In genomic region chr1:152735648-152736047, GRCh38 we compare ENCODE assay signal across 24 cellular contexts. TPM values are rescaled to one million over a fixed set of nuclear protein-coding genes. Genes with fewer than 3 reads are reported as not detected.
DNase-seq lines count a peak whose midpoint lies in the region; ATAC-seq, FAIRE-seq and TF ChIP-seq lines count a peak whose summit lies in the region.
"Had no signal": no experiment of that assay in that cellular context is flagged by ENCODE, and none has a peak within 500 bp of the region (broad histone marks: within the 10 kb centered on the region; RNA-seq: fewer than 3 reads in every experiment).

No MANE protein-coding gene starts in this region.

- H3K4me1 Mint-ChIP-seq in HFFc6 (ENCODE audit: low read depth) = peaks cover 6% of the 10 kb centered on the region; the same call in 1 of the 2 replicates
- H3K4me1 Mint-ChIP-seq: CD14-positive monocyte; neural progenitor cell; stimulated activated naive B cell treated with anti-CD40 and anti-IgM and Interleukin-4, amounts not matched to agents 10 μg/mL and 1 μg/mL and 100 μg/mL, for 72 hours had no signal

- no peaks in the 10 kb centered on the region for H3K9me3 ChIP-seq in PC-3 (ENCODE audit: low read length)
- no peaks in the 10 kb centered on the region for H3K9me3 ChIP-seq in keratinocyte (ENCODE audit: control insufficient read depth, low read depth, low read length)
- H3K9me3 ChIP-seq in upper lobe of right lung = no peaks in the 10 kb centered on the region
- H3K9me3 ChIP-seq: colonic mucosa, sigmoid colon, SJSA1 had no signal

- intact Hi-C loops in PC-3 (cut with micrococcal nuclease) = no loop called here
- intact Hi-C loops in upper lobe of right lung (cut with DNase I) = no loop called here

- peaks cover 9% of the 10 kb centered on the region; the same call in 1 of the 2 replicates for H3K9me3 Mint-ChIP-seq in HFFc6
- H3K9me3 Mint-ChIP-seq: activated T-helper 2 cell treated with anti-CD3 and anti-CD28 coated beads, Interferon-gamma antibody, Interleukin-2, Interleukin-4, amounts not matched to agents 10 μg/mL and 5 μg/mL and 100 μg/mL, durations not matched to agents 14 hours and 24 hours and 36 hours; CD14-positive monocyte; stimulated activated naive B cell treated with anti-CD40 and anti-IgM and Interleukin-4, amounts not matched to agents 10 μg/mL and 1 μg/mL and 100 μg/mL, for 72 hours had no signal

- POLR2A ChIA-PET in PC-3 (lab: Charles Lee; ENCODE audit: unreplicated experiment) = no interaction called here

- H3K79me2 ChIP-seq in PC-3 (ENCODE audit: low read length) (no peaks in the 10 kb centered on the region), keratinocyte (ENCODE audit: control insufficient read depth, insufficient read depth, low read length) (no peaks in the 10 kb centered on the region)
- H3K79me2 ChIP-seq: hepatocyte had no signal

- H3K36me3 Mint-ChIP-seq in HFFc6 (ENCODE audit: low read depth) = no peaks in the 10 kb centered on the region
- H3K36me3 Mint-ChIP-seq: CD14-positive monocyte; neural progenitor cell; stimulated activated naive B cell treated with anti-CD40 and anti-IgM and Interleukin-4, amounts not matched to agents 10 μg/mL and 1 μg/mL and 100 μg/mL, for 72 hours had no signal

- CTCF ChIA-PET in PC-3 (lab: Charles Lee) = no interaction called here

- no peaks in the 10 kb centered on the region for H3K9me2 ChIP-seq in PC-3 (replicated peaks; ENCODE audit: low read length)

- H2AFZ ChIP-seq in PC-3 (ENCODE audit: low read length) (no peak overlapping the region), keratinocyte (ENCODE audit: control insufficient read depth, low read length) (no peak overlapping the region)
- H2AFZ ChIP-seq: hepatocyte, neural progenitor cell had no signal

- H3K27me3 ChIP-seq in PC-3 (ENCODE audit: low read length) (peaks cover 13% of the 10 kb centered on the region; the same call in 1 of the 2 replicates), keratinocyte (ENCODE audit: control insufficient read depth, extremely low read depth, insufficient read depth, low read length) (no peaks in the 10 kb centered on the region), upper lobe of right lung (no peaks in the 10 kb centered on the region)
- H3K27me3 ChIP-seq: colonic mucosa, hepatocyte, neural progenitor cell, sigmoid colon had no signal

- no peaks in the 10 kb centered on the region for H3K36me3 ChIP-seq in PC-3 (ENCODE audit: low read depth, low read length)
- no peaks in the 10 kb centered on the region for H3K36me3 ChIP-seq in keratinocyte (ENCODE audit: control insufficient read depth in 2 of 2, extremely low read depth in 1 of 2, insufficient read depth in 2 of 2, low read length in 2 of 2)
- no peaks in the 10 kb centered on the region for H3K36me3 ChIP-seq in upper lobe of right lung
- H3K36me3 ChIP-seq: colonic mucosa, neural progenitor cell, sigmoid colon, SJSA1 had no signal

- DNase-seq in DMS114 treated with DMSO at 0.1 percent for 48 hours (lab: John Stamatoyannopoulos, UW; ENCODE audit: unreplicated experiment) = peak; percentile 7
- no peak for DNase-seq in HFFc6
- DNase-seq in PC-3 = peak; percentile 18
- DNase-seq in keratinocyte (ENCODE audit: low read depth, low spot score) = no peak
- no peak for DNase-seq in upper lobe of right lung
- no peak for DNase-seq in RCC 7860 (ENCODE audit: low spot score)
- DNase-seq in KG1 (lab: John Stamatoyannopoulos, UW) = no peak
- DNase-seq: amniotic stem cell; colonic mucosa; GDM1; NCI-H1694 treated with DMSO at 0.1 percent for 48 hours; NCI-H526; sigmoid colon; stimulated activated naive B cell treated with anti-CD40 and anti-IgM and Interleukin-4, amounts not matched to agents 10 μg/mL and 1 μg/mL and 100 μg/mL, for 72 hours had no signal

- H3K27ac ChIP-seq in PC-3 (ENCODE audit: low read length) (no peak overlapping the region), keratinocyte (ENCODE audit: control insufficient read depth, insufficient read depth, low read length) (no peak overlapping the region), upper lobe of right lung (no peak overlapping the region)
- H3K27ac ChIP-seq: colonic mucosa, hepatocyte, neural progenitor cell, sigmoid colon, SJSA1 had no signal

- dilution Hi-C loops in keratinocyte (cut with MboI; ENCODE audit: extremely low pct_ligation_motif_present, low sequenced_read_pairs) = no loop called here

- FAIRE-seq in keratinocyte (lab: Jason Lieb, UNC) = peak; percentile 43
- FAIRE-seq in RCC 7860 (lab: Jason Lieb, UNC) = no peak
- FAIRE-seq: TTC549 had no signal

- BruUV-seq in PC-3 (replicated peaks; lab: Mats Ljungman, UMichigan) = no TSS peak

- H3K9ac ChIP-seq in PC-3 (ENCODE audit: low read length) = no peak overlapping the region
- no peak overlapping the region for H3K9ac ChIP-seq in keratinocyte (ENCODE audit: control insufficient read depth, extremely low read depth, insufficient read depth, low read length)
- H3K9ac ChIP-seq: neural progenitor cell had no signal

- ATAC-seq in PC-3 = no peak
- no peak for ATAC-seq in upper lobe of right lung
- ATAC-seq in HG02763 (IDR thresholded peaks at IDR 0.05; ENCODE audit: unreplicated experiment) = no peak
- ATAC-seq: esophagus mucosa; stimulated activated naive B cell treated with anti-CD40 and anti-IgM and Interleukin-4, amounts not matched to agents 10 μg/mL and 1 μg/mL and 100 μg/mL, for 72 hours had no signal

- no peak overlapping the region for H3K4me2 ChIP-seq in PC-3 (ENCODE audit: low read length)
- H3K4me2 ChIP-seq in keratinocyte (ENCODE audit: control insufficient read depth, extremely low read depth, insufficient read depth, low read depth, low read length) = no peak overlapping the region
- H3K4me2 ChIP-seq: hepatocyte, neural progenitor cell had no signal

- no peaks in the 10 kb centered on the region for H3F3A ChIP-seq in PC-3 (ENCODE audit: low read length, unreplicated experiment)

- H3K4me3 Mint-ChIP-seq in HFFc6 = no peak overlapping the region
- H3K4me3 Mint-ChIP-seq: CD14-positive monocyte; neural progenitor cell; stimulated activated naive B cell treated with anti-CD40 and anti-IgM and Interleukin-4, amounts not matched to agents 10 μg/mL and 1 μg/mL and 100 μg/mL, for 72 hours had no signal

- H3K4me3 ChIP-seq in PC-3 (ENCODE audit: low read length) (no peak overlapping the region), keratinocyte (ENCODE audit: control insufficient read depth in 2 of 3, extremely low read depth in 1 of 3, insufficient read depth in 2 of 3, low read depth in 1 of 3, low read length in 3 of 3) (no peak overlapping the region), upper lobe of right lung (no peak overlapping the region)
- H3K4me3 ChIP-seq: colonic mucosa, hepatocyte, neural progenitor cell, sigmoid colon, SJSA1 had no signal

- peaks cover 4% of the 10 kb centered on the region; the same call in 1 of the 2 replicates for H3K27me3 Mint-ChIP-seq in HFFc6 (ENCODE audit: insufficient read depth)

- H3K4me1 ChIP-seq in PC-3 (ENCODE audit: insufficient read depth, low read length) (no peaks in the 10 kb centered on the region), keratinocyte (ENCODE audit: control insufficient read depth, extremely low read depth, insufficient read depth, low read length) (peaks cover 14% of the 10 kb centered on the region), upper lobe of right lung (no peaks in the 10 kb centered on the region)
- H3K4me1 ChIP-seq: colonic mucosa, neural progenitor cell, sigmoid colon had no signal

- H4K20me1 ChIP-seq in PC-3 (ENCODE audit: low read length) = no peaks in the 10 kb centered on the region
- H4K20me1 ChIP-seq in keratinocyte (ENCODE audit: control insufficient read depth, extremely low read depth, insufficient read depth, low read length) = no peaks in the 10 kb centered on the region

- H3K27ac Mint-ChIP-seq in HFFc6 = no peak overlapping the region
- H3K27ac Mint-ChIP-seq: activated T-helper 2 cell treated with anti-CD3 and anti-CD28 coated beads, Interferon-gamma antibody, Interleukin-2, Interleukin-4, amounts not matched to agents 10 μg/mL and 5 μg/mL and 100 μg/mL, durations not matched to agents 14 hours and 24 hours and 36 hours; neural progenitor cell; stimulated activated naive B cell treated with anti-CD40 and anti-IgM and Interleukin-4, amounts not matched to agents 10 μg/mL and 1 μg/mL and 100 μg/mL, for 72 hours had no signal

- H3K9me1 ChIP-seq in keratinocyte (ENCODE audit: control insufficient read depth, extremely low read depth, insufficient read depth, low read length) = no peaks in the 10 kb centered on the region

- peak; percentile 46; the same call in 1 of the 2 replicates for TF ChIP-seq CTCF in HFFc6 (IDR thresholded peaks at IDR 0.05)
- peak; percentile 62 for TF ChIP-seq CTCF in PC-3 (conservative IDR thresholded peaks at IDR 0.05; ENCODE audit: low read depth, low read length)
- peak; percentile 61 to 82 (median 71) for TF ChIP-seq CTCF in keratinocyte (optimal IDR thresholded peaks at IDR 0.05 in 1 of 3, IDR thresholded peaks at IDR 0.05 in 1 of 3, conservative IDR thresholded peaks at IDR 0.05 in 1 of 3; ENCODE audit: extremely low read depth in 1 of 3, insufficient read depth in 2 of 3, low read length in 3 of 3)
- TF ChIP-seq CTCF in upper lobe of right lung (IDR thresholded peaks at IDR 0.05) = no peak

RNA-seq across cellular contexts. Expression of gene KPRP, which starts 22.2 kb away (rescaled TPM):
- not detected for total RNA-seq in HFFc6 (2021; fragmentation: NEBNext Ultra II Directional; extraction: Animal tissue kit (Norgen Biotek cat#: 25700))
- total RNA-seq in PC-3 (2014; rRNA removed) (not detected in 2 replicates), upper lobe of right lung (not detected)
- polyA plus RNA-seq in keratinocyte = 0.82 to 2.0 TPM (median 0.90 TPM) in 3 replicates
- polyA plus RNA-seq in keratinocyte (2011; ENCODE audit: low read depth) = 49.8 TPM
- polyA plus RNA-seq in keratinocyte (2011; cell fraction: cytosol; rRNA removed) = 1.5 and 1.9 TPM in 2 replicates
- polyA plus RNA-seq in keratinocyte (2011; cell fraction: nucleus; rRNA removed) = 6.0 and 6.3 TPM in 2 replicates
- polyA plus RNA-seq in keratinocyte (2012; ENCODE audit: low replicate concordance) = 1.8 and 238 TPM in 2 replicates
- polyA minus RNA-seq in keratinocyte = 1.5 to 7.9 TPM (median 1.6 TPM) in 3 replicates
- not detected for polyA minus RNA-seq in keratinocyte (2011; cell fraction: cytosol; rRNA and poly(A)+ RNA removed)
- polyA minus RNA-seq in keratinocyte (2011; cell fraction: nucleus; rRNA and poly(A)+ RNA removed) = 1.9 and 2.0 TPM in 2 replicates
- total RNA-seq: activated T-helper 2 cell treated with anti-CD3 and anti-CD28 coated beads, Interferon-gamma antibody, Interleukin-2, Interleukin-4, amounts not matched to agents 10 μg/mL and 5 μg/mL and 100 μg/mL, durations not matched to agents 14 hours and 24 hours and 36 hours; colonic mucosa; hepatocyte; lung microvascular endothelial cell; sigmoid colon; SJSA1; urinary bladder had no signal
- polyA plus RNA-seq: CD14-positive monocyte, hepatocyte, sigmoid colon, urinary bladder had no signal

RNA-seq across cellular contexts. Expression of gene LCE4A, which starts 27.7 kb away (rescaled TPM):
- under 1 TPM in 1 of 6 experiments, not detected in 5; 0.31 TPM for total RNA-seq in HFFc6 (2021; fragmentation: NEBNext Ultra II Directional; extraction: Animal tissue kit (Norgen Biotek cat#: 25700))
- total RNA-seq in PC-3 (2014; rRNA removed) (not detected in 2 replicates), upper lobe of right lung (not detected)
- not detected in 3 replicates for polyA plus RNA-seq in keratinocyte
- polyA plus RNA-seq in keratinocyte (2011; ENCODE audit: low read depth) = not detected
- not detected in 2 replicates for polyA plus RNA-seq in keratinocyte (2011; cell fraction: cytosol; rRNA removed)
- not detected in 2 replicates for polyA plus RNA-seq in keratinocyte (2011; cell fraction: nucleus; rRNA removed)
- polyA plus RNA-seq in keratinocyte (2012; ENCODE audit: low replicate concordance) = not detected in 2 replicates
- polyA minus RNA-seq in keratinocyte = not detected in 3 replicates
- polyA minus RNA-seq in keratinocyte (2011; cell fraction: cytosol; rRNA and poly(A)+ RNA removed) = not detected
- polyA minus RNA-seq in keratinocyte (2011; cell fraction: nucleus; rRNA and poly(A)+ RNA removed) = not detected in 2 replicates
- total RNA-seq: activated T-helper 2 cell treated with anti-CD3 and anti-CD28 coated beads, Interferon-gamma antibody, Interleukin-2, Interleukin-4, amounts not matched to agents 10 μg/mL and 5 μg/mL and 100 μg/mL, durations not matched to agents 14 hours and 24 hours and 36 hours; colonic mucosa; esophagus mucosa; hepatocyte; lung microvascular endothelial cell; sigmoid colon; SJSA1; urinary bladder had no signal
- polyA plus RNA-seq: CD14-positive monocyte, hepatocyte, sigmoid colon, urinary bladder had no signal

RNA-seq across cellular contexts. Expression of gene LCE2A, which starts 37.5 kb away (rescaled TPM):
- total RNA-seq in HFFc6 (2021; fragmentation: NEBNext Ultra II Directional; extraction: Animal tissue kit (Norgen Biotek cat#: 25700)) = 10 to 100 TPM in 2 of 6 experiments, 1 to 10 TPM in 4; 2.1 to 21.0 (median 3.2) TPM
- total RNA-seq in PC-3 (2014; rRNA removed) (not detected in 2 replicates), upper lobe of right lung (not detected)
- polyA plus RNA-seq in keratinocyte = 0.12 to 0.16 TPM in 2 of 3 replicates, not detected in the other
- 17.2 TPM for polyA plus RNA-seq in keratinocyte (2011; ENCODE audit: low read depth)
- not detected in 2 replicates for polyA plus RNA-seq in keratinocyte (2011; cell fraction: cytosol; rRNA removed)
- not detected in 2 replicates for polyA plus RNA-seq in keratinocyte (2011; cell fraction: nucleus; rRNA removed)
- polyA plus RNA-seq in keratinocyte (2012; ENCODE audit: low replicate concordance) = 0.53 and 30.3 TPM in 2 replicates
- not detected in 3 replicates for polyA minus RNA-seq in keratinocyte
- not detected for polyA minus RNA-seq in keratinocyte (2011; cell fraction: cytosol; rRNA and poly(A)+ RNA removed)
- polyA minus RNA-seq in keratinocyte (2011; cell fraction: nucleus; rRNA and poly(A)+ RNA removed) = not detected in 2 replicates
- total RNA-seq: activated T-helper 2 cell treated with anti-CD3 and anti-CD28 coated beads, Interferon-gamma antibody, Interleukin-2, Interleukin-4, amounts not matched to agents 10 μg/mL and 5 μg/mL and 100 μg/mL, durations not matched to agents 14 hours and 24 hours and 36 hours; colonic mucosa; esophagus mucosa; hepatocyte; lung microvascular endothelial cell; sigmoid colon; SJSA1; urinary bladder had no signal
- polyA plus RNA-seq: CD14-positive monocyte, hepatocyte, sigmoid colon, urinary bladder had no signal

RNA-seq across cellular contexts. Expression of gene LCE1F, which starts 39.3 kb away (rescaled TPM):
- not detected for total RNA-seq in HFFc6 (2021; fragmentation: NEBNext Ultra II Directional; extraction: Animal tissue kit (Norgen Biotek cat#: 25700))
- not detected in 2 replicates for total RNA-seq in PC-3 (2014; rRNA removed)
- polyA plus RNA-seq in keratinocyte = not detected in 3 replicates
- polyA plus RNA-seq in keratinocyte (2011; ENCODE audit: low read depth) = 111 TPM
- not detected in 2 replicates for polyA plus RNA-seq in keratinocyte (2011; cell fraction: cytosol; rRNA removed)
- polyA plus RNA-seq in keratinocyte (2011; cell fraction: nucleus; rRNA removed) = not detected in 2 replicates
- polyA plus RNA-seq in keratinocyte (2012; ENCODE audit: low replicate concordance) = 1.0 and 40.6 TPM in 2 replicates
- polyA minus RNA-seq in keratinocyte = not detected in 3 replicates
- polyA minus RNA-seq in keratinocyte (2011; cell fraction: cytosol; rRNA and poly(A)+ RNA removed) = not detected
- not detected in 2 replicates for polyA minus RNA-seq in keratinocyte (2011; cell fraction: nucleus; rRNA and poly(A)+ RNA removed)
- total RNA-seq in upper lobe of right lung = not detected
- total RNA-seq: activated T-helper 2 cell treated with anti-CD3 and anti-CD28 coated beads, Interferon-gamma antibody, Interleukin-2, Interleukin-4, amounts not matched to agents 10 μg/mL and 5 μg/mL and 100 μg/mL, durations not matched to agents 14 hours and 24 hours and 36 hours; colonic mucosa; esophagus mucosa; hepatocyte; lung microvascular endothelial cell; sigmoid colon; SJSA1; urinary bladder had no signal
- polyA plus RNA-seq: CD14-positive monocyte, hepatocyte, sigmoid colon, urinary bladder had no signal

RNA-seq across cellular contexts. Expression of gene LCE2B, which starts 49.7 kb away (rescaled TPM):
- not detected for total RNA-seq in HFFc6 (2021; fragmentation: NEBNext Ultra II Directional; extraction: Animal tissue kit (Norgen Biotek cat#: 25700))
- total RNA-seq in PC-3 (2014; rRNA removed) = not detected in 2 replicates
- 0.14 to 0.83 TPM (median 0.49 TPM) in 3 replicates for polyA plus RNA-seq in keratinocyte
- polyA plus RNA-seq in keratinocyte (2011; ENCODE audit: low read depth) = 10.1 TPM
- polyA plus RNA-seq in keratinocyte (2011; cell fraction: cytosol; rRNA removed) = not detected in 2 replicates
- 0.25 TPM in 1 of 2 replicates, not detected in the other for polyA plus RNA-seq in keratinocyte (2011; cell fraction: nucleus; rRNA removed)
- polyA plus RNA-seq in keratinocyte (2012; ENCODE audit: low replicate concordance) = 1.7 and 65.6 TPM in 2 replicates
- polyA minus RNA-seq in keratinocyte = 0.85 TPM in 1 of 3 replicates, not detected in the others
- polyA minus RNA-seq in keratinocyte (2011; cell fraction: cytosol; rRNA and poly(A)+ RNA removed) = not detected
- polyA minus RNA-seq in keratinocyte (2011; cell fraction: nucleus; rRNA and poly(A)+ RNA removed) = not detected in 2 replicates
- total RNA-seq in upper lobe of right lung = not detected
- total RNA-seq: activated T-helper 2 cell treated with anti-CD3 and anti-CD28 coated beads, Interferon-gamma antibody, Interleukin-2, Interleukin-4, amounts not matched to agents 10 μg/mL and 5 μg/mL and 100 μg/mL, durations not matched to agents 14 hours and 24 hours and 36 hours; colonic mucosa; esophagus mucosa; hepatocyte; lung microvascular endothelial cell; sigmoid colon; SJSA1; urinary bladder had no signal
- polyA plus RNA-seq: CD14-positive monocyte, hepatocyte, sigmoid colon, urinary bladder had no signal

Comparison
In these comparisons a context has a peak if more than half of its experiments do, and no peak if none do; other contexts are left out.
1. DNase-seq: peak in DMS114 treated with DMSO at 0.1 percent for 48 hours (single experiment) and PC-3 (single experiment); none in HFFc6 (single experiment), keratinocyte (single experiment), upper lobe of right lung (single experiment), RCC 7860 (single experiment) and KG1 (single experiment).